Comparison of ENCODE assay signal across 1 cellular context in genomic region chr1:160676869-160677597, GRCh38.
A peak's percentile ranks its signal among the peaks of the same experiment; 100 is the strongest.
TF ChIP-seq lines count a peak whose summit lies in the region.

No MANE protein-coding gene starts in this region.

TF ChIP-seq in GM12891, 5 proteins besides CTCF, POLR2A, EP300 and RAD21:
- 0 out of 2 replicates have a peak, but pooled peaks have one; percentile 41 for TF ChIP-seq POU2F2 (IDR thresholded peaks at IDR 0.05; ENCODE audit: low read depth, low read length)
- TF ChIP-seq PAX5 (IDR thresholded peaks at IDR 0.05; ENCODE audit: insufficient read depth, low read length, severe bottlenecking), result no peak
- no peak; the same call in 1 of the 2 replicates for TF ChIP-seq POLR2AphosphoS5 (IDR thresholded peaks at IDR 0.05; ENCODE audit: low read depth, low read length)
